In genomic region chr6:151254451-151255081, GRCh38 we compare ENCODE assay signal across 11 cellular contexts. TPM values are rescaled to one million over a fixed set of nuclear protein-coding genes. Genes with fewer than 3 reads are reported as not detected.
DNase-seq lines count a peak whose midpoint lies in the region; ATAC-seq, FAIRE-seq and TF ChIP-seq lines count a peak whose summit lies in the region.
"Had no signal": no experiment of that assay in that cellular context is flagged by ENCODE, and none has a peak within 500 bp of the region (broad histone marks: within the 10 kb centered on the region; RNA-seq: fewer than 3 reads in every experiment).

No MANE protein-coding gene starts in this region.

- TF ChIP-seq CTCF in esophagus squamous epithelium (IDR thresholded peaks at IDR 0.05) (no peak), pancreas (IDR thresholded peaks at IDR 0.05) (no peak)

- FAIRE-seq in pancreas (lab: Jason Lieb, UNC), result no peak

- peaks cover 1 to 7% of the 10 kb centered on the region in 2 donors for H3K27me3 Mint-ChIP-seq in CD4-positive, alpha-beta memory T cell

- intact Hi-C loops in esophagus squamous epithelium (cut with DNase I), result no loop called here
- intact Hi-C loops in pancreas (cut with DNase I), result no loop called here
- intact Hi-C loops in CD4-positive, alpha-beta memory T cell (cut with micrococcal nuclease), result no loop called here

- H3K4me3 ChIP-seq in BLaER1 (no peak overlapping the region), esophagus squamous epithelium (peak overlapping the region in 1 of 4 donors; percentile 23), pancreas (no peak overlapping the region)
- H3K4me3 ChIP-seq in CD4-positive, alpha-beta memory T cell (ENCODE audit: low read length in 2 of 2), result no peak overlapping the region
- H3K4me3 ChIP-seq: prostate gland had no signal

- CTCF ChIA-PET in CD4-positive, alpha-beta memory T cell (lab: Charles Lee; ENCODE audit: partially characterized antibody), result no interaction called here

- no peak overlapping the region for H3K27ac Mint-ChIP-seq in CD4-positive, alpha-beta memory T cell
- H3K27ac Mint-ChIP-seq: CD4-positive, alpha-beta T cell had no signal

- no peak for TF ChIP-seq POLR2A in esophagus squamous epithelium (IDR thresholded peaks at IDR 0.05)

- DNase-seq in NCI-H226 (peak; percentile 12), esophagus squamous epithelium (lab: John Stamatoyannopoulos, UW) (no peak), pancreas (no peak), NCI-H146 treated with DMSO at 0.1 percent for 48 hours (lab: John Stamatoyannopoulos, UW; ENCODE audit: unreplicated experiment) (no peak), NCI-H446 (lab: John Stamatoyannopoulos, UW) (no peak)
- no peak for DNase-seq in CD4-positive, alpha-beta memory T cell
- DNase-seq: CD4-positive, alpha-beta T cell; NCI-H2081 treated with DMSO at 0.1 percent for 48 hours had no signal

- no peaks in the 10 kb centered on the region for H3K36me3 Mint-ChIP-seq in CD4-positive, alpha-beta memory T cell

- 69 to 72% methylated on average over 14 of the region's 14 CpGs for WGBS in esophagus squamous epithelium, 2 donors
- WGBS in pancreas, 2 donors, result 41 to 49% methylated on average over 14 of the region's 14 CpGs

- H3K27ac ChIP-seq in BLaER1, result peak overlapping the region; percentile 31
- peak overlapping the region in 3 of 4 donors; percentile 53 to 68 (median 66) for H3K27ac ChIP-seq in esophagus squamous epithelium
- peak overlapping the region in 2 of 4 donors; percentile 28 to 29 for H3K27ac ChIP-seq in pancreas
- H3K27ac ChIP-seq in CD4-positive, alpha-beta memory T cell (ENCODE audit: low read depth, low read length), result no peak overlapping the region
- H3K27ac ChIP-seq: prostate gland had no signal

- ATAC-seq in pancreas, result peak; percentile 22 to 69 (median 53)
- no peak for ATAC-seq in HG03175 (IDR thresholded peaks at IDR 0.05; ENCODE audit: unreplicated experiment)

- peaks cover 100% of the 10 kb centered on the region for H4K20me1 ChIP-seq in BLaER1

- H3K4me3 Mint-ChIP-seq in CD4-positive, alpha-beta memory T cell, result no peak overlapping the region
- H3K4me3 Mint-ChIP-seq: CD4-positive, alpha-beta T cell had no signal

- H3K36me3 ChIP-seq in BLaER1 (peaks cover 74% of the 10 kb centered on the region), esophagus squamous epithelium (no peaks in the 10 kb centered on the region), pancreas (no peaks in the 10 kb centered on the region)
- H3K36me3 ChIP-seq in CD4-positive, alpha-beta memory T cell (ENCODE audit: insufficient read depth, low read length), result no peaks in the 10 kb centered on the region
- H3K36me3 ChIP-seq: prostate gland had no signal

- H3K4me2 ChIP-seq in BLaER1, result peak overlapping the region; percentile 57

- peaks cover 58% of the 10 kb centered on the region for H3K4me1 ChIP-seq in BLaER1
- H3K4me1 ChIP-seq in esophagus squamous epithelium, result peaks cover 0 to 39% (median 8%) of the 10 kb centered on the region in 3 donors
- H3K4me1 ChIP-seq in pancreas, result no peaks in the 10 kb centered on the region
- no peaks in the 10 kb centered on the region for H3K4me1 ChIP-seq in CD4-positive, alpha-beta memory T cell (ENCODE audit: insufficient read depth, low read length)
- H3K4me1 ChIP-seq: prostate gland had no signal

- no peaks in the 10 kb centered on the region for H3K9me3 Mint-ChIP-seq in CD4-positive, alpha-beta memory T cell
- H3K9me3 Mint-ChIP-seq: CD4-positive, alpha-beta T cell had no signal

- no peaks in the 10 kb centered on the region for H3K27me3 ChIP-seq in BLaER1
- H3K27me3 ChIP-seq in esophagus squamous epithelium, result no peaks in the 10 kb centered on the region
- H3K27me3 ChIP-seq in pancreas, result no peaks in the 10 kb centered on the region
- no peaks in the 10 kb centered on the region for H3K27me3 ChIP-seq in CD4-positive, alpha-beta memory T cell (ENCODE audit: insufficient read depth, low read length)

- 0 out of 2 replicates have a peak overlapping the region, but pooled peaks have one; percentile 5 for H3K9ac ChIP-seq in BLaER1

- H3K9me3 ChIP-seq in BLaER1 (no peaks in the 10 kb centered on the region), esophagus squamous epithelium (no peaks in the 10 kb centered on the region), pancreas (no peaks in the 10 kb centered on the region)
- H3K9me3 ChIP-seq in CD4-positive, alpha-beta memory T cell (ENCODE audit: control insufficient read depth in 1 of 2, low read length in 2 of 2), result no peaks in the 10 kb centered on the region
- H3K9me3 ChIP-seq: prostate gland had no signal

- H3K4me1 Mint-ChIP-seq in CD4-positive, alpha-beta memory T cell, result no peaks in the 10 kb centered on the region

- POLR2A ChIA-PET in CD4-positive, alpha-beta memory T cell (lab: Charles Lee; ENCODE audit: partially characterized antibody), result no interaction called here

RNA-seq across cellular contexts. Expression of gene AKAP12, which starts 14.8 kb away (rescaled TPM):
- total RNA-seq in esophagus squamous epithelium, result 10 to 100 TPM in 2 of 4 donors, 1 to 10 TPM in 2; 1.7 to 66.6 (median 11.4) TPM
- total RNA-seq in pancreas, result 10 to 100 TPM in 2 of 6 donors, 1 to 10 TPM in 4; 2.4 to 13.2 (median 5.4) TPM
- 1 to 10 TPM; 2.7 to 4.7 TPM for polyA plus RNA-seq in pancreas
- 1 to 10 TPM in 1 of 2 experiments, under 1 TPM in 1; 0.96 to 1.1 TPM for total RNA-seq in CD4-positive, alpha-beta memory T cell
- not detected for polyA plus RNA-seq in CD4-positive, alpha-beta memory T cell
